ENCODE assay signal across 14 cellular contexts in the genomic region with DNA sequence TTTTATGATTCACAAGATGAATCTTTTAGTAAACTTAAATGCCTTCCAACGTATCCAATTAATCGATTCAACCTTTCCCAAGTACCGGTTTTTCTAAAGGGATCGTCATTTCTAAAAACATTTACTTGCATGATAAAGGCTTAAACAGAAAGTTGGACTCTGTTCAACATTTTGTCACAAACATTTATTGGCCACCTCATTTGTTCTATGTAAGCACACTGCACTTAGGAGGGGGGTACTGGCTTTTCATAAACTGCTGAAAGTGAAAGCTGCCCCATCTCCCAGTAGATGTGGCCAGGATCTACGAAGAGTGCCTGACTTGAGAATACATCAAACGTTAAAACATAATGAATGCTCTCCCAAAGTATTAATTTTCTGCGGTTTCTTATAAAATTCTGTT. TPM values are rescaled to one million over a fixed set of nuclear protein-coding genes. Genes with fewer than 3 reads are reported as not detected.
DNase-seq lines count a peak whose midpoint lies in the region; ATAC-seq, FAIRE-seq and TF ChIP-seq lines count a peak whose summit lies in the region.
"Had no signal": no experiment of that assay in that cellular context is flagged by ENCODE, and none has a peak within 500 bp of the region (broad histone marks: within the 10 kb centered on the region; RNA-seq: fewer than 3 reads in every experiment).

No MANE protein-coding gene starts in this region.

- dilution Hi-C loops in keratinocyte (cut with MboI; ENCODE audit: extremely low pct_ligation_motif_present, low sequenced_read_pairs): no loop called here

- peaks cover 12% of the 10 kb centered on the region for H3K4me1 ChIP-seq in ACC112 (ENCODE audit: control insufficient read depth, insufficient read depth, low read length, unreplicated experiment)
- no peaks in the 10 kb centered on the region for H3K4me1 ChIP-seq in HEK293 (ENCODE audit: control insufficient read depth, insufficient read depth, low read length)
- no peaks in the 10 kb centered on the region for H3K4me1 ChIP-seq in keratinocyte (ENCODE audit: control insufficient read depth, extremely low read depth, insufficient read depth, low read length)
- no peaks in the 10 kb centered on the region for H3K4me1 ChIP-seq in CD8-positive, alpha-beta memory T cell (ENCODE audit: insufficient read depth, low read length)
- H3K4me1 ChIP-seq: ascending aorta, SJCRH30 had no signal

- peak; percentile 51 for FAIRE-seq in keratinocyte (lab: Jason Lieb, UNC)

- H3K36me3 ChIP-seq in ACC112 (ENCODE audit: insufficient read depth, low read length) (no peaks in the 10 kb centered on the region), HEK293 (ENCODE audit: control insufficient read depth in 2 of 2, insufficient read depth in 1 of 2, low read length in 2 of 2) (no peaks in the 10 kb centered on the region), keratinocyte (ENCODE audit: control insufficient read depth in 2 of 2, extremely low read depth in 1 of 2, insufficient read depth in 2 of 2, low read length in 2 of 2) (no peaks in the 10 kb centered on the region)
- H3K36me3 ChIP-seq in CD8-positive, alpha-beta memory T cell (ENCODE audit: insufficient read depth, low read length): no peaks in the 10 kb centered on the region
- H3K36me3 ChIP-seq: ascending aorta, SJCRH30 had no signal

- intact Hi-C loops in activated CD4-positive, alpha-beta T cell treated with anti-CD3 and anti-CD28 coated beads for 36 hours (cut with DNase I, micrococcal nuclease): no loop called here

- peak overlapping the region; percentile 1; the same call in 1 of the 2 replicates for H3K27ac ChIP-seq in ACC112 (ENCODE audit: low read depth, low read length)
- H3K27ac ChIP-seq in HEK293 (ENCODE audit: extremely low read depth, low read depth, low read length): no peak overlapping the region
- H3K27ac ChIP-seq in keratinocyte (ENCODE audit: control insufficient read depth, insufficient read depth, low read length): no peak overlapping the region
- H3K27ac ChIP-seq in CD8-positive, alpha-beta memory T cell (ENCODE audit: low read depth, low read length): no peak overlapping the region
- H3K27ac ChIP-seq: ascending aorta, SJCRH30 had no signal

- H3K4me3 Mint-ChIP-seq in activated CD4-positive, alpha-beta T cell treated with anti-CD3 and anti-CD28 coated beads for 36 hours: no peak overlapping the region
- no peak overlapping the region for H3K4me3 Mint-ChIP-seq in CD8-positive, alpha-beta memory T cell
- H3K4me3 Mint-ChIP-seq: activated T-helper 1 cell treated with anti-CD3 and anti-CD28 coated beads, Interleukin-12 subunit alpha, Interleukin-12 subunit beta, Interleukin-2, Interleukin-4 antibody, amounts not matched to agents 30 ng/mL and 10 ng/mL and 1 ng/mL, durations not matched to agents 14 hours and 24 hours and 36 hours; stimulated activated naive CD8-positive, alpha-beta T cell treated with anti-CD3 and anti-CD28 coated beads, Interleukin-15, Interleukin-2, amounts not matched to agents 100 ng/mL and 50 ng/mL, for 24 hours had no signal

- no peaks in the 10 kb centered on the region for H3K9me3 Mint-ChIP-seq in activated CD4-positive, alpha-beta T cell treated with anti-CD3 and anti-CD28 coated beads for 36 hours (ENCODE audit: low read depth)
- peaks cover 0 to 2% (median 0%) of the 10 kb centered on the region in 5 donors for H3K9me3 Mint-ChIP-seq in CD8-positive, alpha-beta memory T cell
- H3K9me3 Mint-ChIP-seq: activated T-helper 1 cell treated with anti-CD3 and anti-CD28 coated beads, Interleukin-12 subunit alpha, Interleukin-12 subunit beta, Interleukin-2, Interleukin-4 antibody, amounts not matched to agents 30 ng/mL and 10 ng/mL and 1 ng/mL, durations not matched to agents 14 hours and 24 hours and 36 hours had no signal

- H3K9me1 ChIP-seq in keratinocyte (ENCODE audit: control insufficient read depth, extremely low read depth, insufficient read depth, low read length): no peaks in the 10 kb centered on the region

- H3K4me3 ChIP-seq in ACC112 (ENCODE audit: low read depth, low read length) (peak overlapping the region; percentile 73), HEK293 (ENCODE audit: low read depth, low read length) (no peak overlapping the region), keratinocyte (ENCODE audit: control insufficient read depth in 2 of 3, extremely low read depth in 1 of 3, insufficient read depth in 2 of 3, low read depth in 1 of 3, low read length in 3 of 3) (no peak overlapping the region)
- no peak overlapping the region for H3K4me3 ChIP-seq in CD8-positive, alpha-beta memory T cell (ENCODE audit: low read length)
- H3K4me3 ChIP-seq: ascending aorta, SJCRH30 had no signal

- no peaks in the 10 kb centered on the region for H3K36me3 Mint-ChIP-seq in activated CD4-positive, alpha-beta T cell treated with anti-CD3 and anti-CD28 coated beads for 36 hours (ENCODE audit: low read depth)
- no peaks in the 10 kb centered on the region for H3K36me3 Mint-ChIP-seq in CD8-positive, alpha-beta memory T cell

- TF ChIP-seq CTCF in HEK293 (tag by site-specific recombination; IDR thresholded peaks at IDR 0.05): no peak
- TF ChIP-seq CTCF in keratinocyte (optimal IDR thresholded peaks at IDR 0.05 in 1 of 3, IDR thresholded peaks at IDR 0.05 in 1 of 3, conservative IDR thresholded peaks at IDR 0.05 in 1 of 3; ENCODE audit: extremely low read depth in 1 of 3, insufficient read depth in 2 of 3, low read length in 3 of 3): no peak

- no peak for ATAC-seq in HG02588 (IDR thresholded peaks at IDR 0.05; ENCODE audit: unreplicated experiment)
- no peak for ATAC-seq in activated CD4-positive, alpha-beta T cell treated with anti-CD3 and anti-CD28 coated beads for 36 hours

- no peak overlapping the region for H3K4me2 ChIP-seq in keratinocyte (ENCODE audit: control insufficient read depth, extremely low read depth, insufficient read depth, low read depth, low read length)

- peaks cover 4% of the 10 kb centered on the region for H3K27me3 Mint-ChIP-seq in activated CD4-positive, alpha-beta T cell treated with anti-CD3 and anti-CD28 coated beads for 36 hours
- H3K27me3 Mint-ChIP-seq in CD8-positive, alpha-beta memory T cell: peaks cover 7 to 9% of the 10 kb centered on the region in 2 donors
- H3K27me3 Mint-ChIP-seq: stimulated activated naive CD8-positive, alpha-beta T cell treated with anti-CD3 and anti-CD28 coated beads, Interleukin-15, Interleukin-2, amounts not matched to agents 100 ng/mL and 50 ng/mL, for 24 hours had no signal

- H3K4me1 Mint-ChIP-seq in activated CD4-positive, alpha-beta T cell treated with anti-CD3 and anti-CD28 coated beads for 36 hours: no peaks in the 10 kb centered on the region
- no peaks in the 10 kb centered on the region for H3K4me1 Mint-ChIP-seq in CD8-positive, alpha-beta memory T cell

- H3K9ac ChIP-seq in keratinocyte (ENCODE audit: control insufficient read depth, extremely low read depth, insufficient read depth, low read length): no peak overlapping the region

- no peaks in the 10 kb centered on the region for H3K9me3 ChIP-seq in HEK293 (ENCODE audit: control insufficient read depth, insufficient read depth, low read depth, low read length)
- no peaks in the 10 kb centered on the region for H3K9me3 ChIP-seq in keratinocyte (ENCODE audit: control insufficient read depth, low read depth, low read length)
- H3K9me3 ChIP-seq in CD8-positive, alpha-beta memory T cell (ENCODE audit: low read length): no peaks in the 10 kb centered on the region
- H3K9me3 ChIP-seq: ascending aorta, SJCRH30 had no signal

- no peak overlapping the region for H3K27ac Mint-ChIP-seq in activated CD4-positive, alpha-beta T cell treated with anti-CD3 and anti-CD28 coated beads for 36 hours
- no peak overlapping the region for H3K27ac Mint-ChIP-seq in CD8-positive, alpha-beta memory T cell
- H3K27ac Mint-ChIP-seq: activated T-helper 1 cell treated with anti-CD3 and anti-CD28 coated beads, Interleukin-12 subunit alpha, Interleukin-12 subunit beta, Interleukin-2, Interleukin-4 antibody, amounts not matched to agents 30 ng/mL and 10 ng/mL and 1 ng/mL, durations not matched to agents 14 hours and 24 hours and 36 hours; stimulated activated naive CD8-positive, alpha-beta T cell treated with anti-CD3 and anti-CD28 coated beads, Interleukin-15, Interleukin-2, amounts not matched to agents 100 ng/mL and 50 ng/mL, for 24 hours had no signal

- DNase-seq in astrocyte of the hippocampus (ENCODE audit: low read depth, low spot score) (peak; percentile 62), keratinocyte (ENCODE audit: low read depth, low spot score) (no peak), COLO829 (ENCODE audit: low spot score) (no peak)
- DNase-seq in activated CD4-positive, alpha-beta T cell treated with anti-CD3 and anti-CD28 coated beads for 36 hours: no peak
- DNase-seq in CD8-positive, alpha-beta memory T cell: no peak
- DNase-seq: activated CD4-positive, alpha-beta T cell treated with anti-CD3 and anti-CD28 coated beads, Interleukin-2, amount 50 U/mL, for 4 hours; NCI-H2081 treated with DMSO at 0.1 percent for 48 hours; SJCRH30 had no signal

- H3K79me2 ChIP-seq in ACC112 (ENCODE audit: control insufficient read depth, insufficient read depth, low read length, unreplicated experiment) (no peaks in the 10 kb centered on the region), keratinocyte (ENCODE audit: control insufficient read depth, insufficient read depth, low read length) (no peaks in the 10 kb centered on the region)

- H3K27me3 ChIP-seq in ACC112 (ENCODE audit: insufficient read depth, low read length): no peaks in the 10 kb centered on the region
- H3K27me3 ChIP-seq in keratinocyte (ENCODE audit: control insufficient read depth, extremely low read depth, insufficient read depth, low read length): no peaks in the 10 kb centered on the region
- H3K27me3 ChIP-seq in CD8-positive, alpha-beta memory T cell (ENCODE audit: insufficient read depth, low read length, poor library complexity, severe bottlenecking): no peaks in the 10 kb centered on the region
- H3K27me3 ChIP-seq: ascending aorta, SJCRH30 had no signal

- POLR2A ChIA-PET in HEK293 (lab: Yijun Ruan, JAX): no interaction called here
- POLR2A ChIA-PET in activated CD4-positive, alpha-beta T cell treated with anti-CD3 and anti-CD28 coated beads for 36 hours (lab: Charles Lee): no interaction called here
- POLR2A ChIA-PET in CD8-positive, alpha-beta memory T cell (lab: Charles Lee): no interaction called here

- H4K20me1 ChIP-seq in keratinocyte (ENCODE audit: control insufficient read depth, extremely low read depth, insufficient read depth, low read length): no peaks in the 10 kb centered on the region

- H2AFZ ChIP-seq in ACC112 (ENCODE audit: low read length, unreplicated experiment): peak overlapping the region; percentile 82
- H2AFZ ChIP-seq in keratinocyte (ENCODE audit: control insufficient read depth, low read length): no peak overlapping the region

- CTCF ChIA-PET in HEK293 (lab: Yijun Ruan, JAX): interaction anchor here (0.6 to 1.4 kb wide), 3 partner anchors 11 to 330 kb away, joined by 3 to 5 read pairs (median 3); no protein-coding TSS in a partner anchor
- CTCF ChIA-PET in activated CD4-positive, alpha-beta T cell treated with anti-CD3 and anti-CD28 coated beads for 36 hours (lab: Charles Lee): interaction anchor here (1.0 kb wide), 1 partner anchor 15 kb away, joined by 3 read pairs; no protein-coding TSS in a partner anchor
- CTCF ChIA-PET in CD8-positive, alpha-beta memory T cell (lab: Charles Lee): no interaction called here

RNA-seq across cellular contexts. Expression of a gene that starts 37.3 kb away (rescaled TPM):
- 1.6 to 10.3 TPM (median 3.7 TPM) in 3 replicates for polyA plus RNA-seq in keratinocyte
- 7.7 TPM for polyA plus RNA-seq in keratinocyte (2011; ENCODE audit: low read depth)
- 1.6 and 3.0 TPM in 2 replicates for polyA plus RNA-seq in keratinocyte (2011; cell fraction: cytosol; rRNA removed)
- polyA plus RNA-seq in keratinocyte (2011; cell fraction: nucleus; rRNA removed): 20.0 and 20.1 TPM in 2 replicates
- polyA plus RNA-seq in keratinocyte (2012; ENCODE audit: low replicate concordance): 0.60 and 3.8 TPM in 2 replicates
- polyA minus RNA-seq in keratinocyte: 0.85 to 16.0 TPM (median 6.0 TPM) in 3 replicates
- polyA minus RNA-seq in keratinocyte (2011; cell fraction: cytosol; rRNA and poly(A)+ RNA removed): 1.7 TPM
- 15.9 and 26.8 TPM in 2 replicates for polyA minus RNA-seq in keratinocyte (2011; cell fraction: nucleus; rRNA and poly(A)+ RNA removed)
- total RNA-seq in activated CD4-positive, alpha-beta T cell treated with anti-CD3 and anti-CD28 coated beads for 36 hours: not detected
- total RNA-seq in CD8-positive, alpha-beta memory T cell: not detected
- polyA plus RNA-seq in CD8-positive, alpha-beta memory T cell: not detected
- total RNA-seq: activated T-helper 1 cell treated with anti-CD3 and anti-CD28 coated beads, Interleukin-12 subunit alpha, Interleukin-12 subunit beta, Interleukin-2, Interleukin-4 antibody, amounts not matched to agents 30 ng/mL and 10 ng/mL and 1 ng/mL, durations not matched to agents 14 hours and 24 hours and 36 hours; ascending aorta; SJCRH30 had no signal
